Comparison of ENCODE assay signal across 8 cellular contexts in the genomic region with DNA sequence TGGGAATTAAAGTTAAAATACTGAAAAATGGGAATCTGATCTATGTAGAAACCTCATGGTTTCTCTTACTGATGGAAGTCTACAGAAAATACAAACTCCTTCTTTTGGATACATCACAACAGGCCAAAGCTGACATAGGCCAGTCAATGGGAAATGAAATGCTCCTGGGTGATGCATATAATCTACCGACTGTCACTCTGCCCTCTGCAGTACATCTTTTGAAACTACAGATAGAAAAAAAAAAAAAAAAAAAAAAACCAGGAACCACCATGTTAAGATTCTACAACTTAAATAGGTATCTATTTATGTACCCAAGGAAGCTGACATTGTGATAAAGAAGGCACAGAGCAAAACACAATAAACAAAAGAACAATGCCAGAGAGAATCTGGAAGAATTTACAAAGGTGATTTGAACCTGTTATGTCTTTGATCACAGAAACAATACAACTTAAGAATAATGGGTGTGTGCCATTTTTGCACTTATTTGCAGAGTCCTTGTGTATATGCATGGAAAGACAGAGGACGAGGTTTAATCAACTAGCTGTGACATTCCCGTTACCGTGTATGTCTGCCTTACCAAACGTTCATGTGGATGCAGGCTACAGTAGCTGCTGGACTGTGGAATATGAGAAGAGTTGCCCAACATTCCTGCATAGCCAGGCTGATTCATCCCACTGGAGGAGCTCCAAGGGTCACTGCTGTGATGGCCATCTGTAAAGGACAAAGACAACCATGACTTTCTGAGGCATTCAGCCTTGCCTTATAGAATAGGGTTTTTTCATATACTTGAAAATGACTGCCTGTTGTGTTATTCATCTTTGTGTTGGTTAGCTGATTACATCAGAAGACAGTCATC.
A peak's percentile ranks its signal among the peaks of the same experiment; 100 is the strongest.
DNase-seq lines count a peak whose midpoint lies in the region; ATAC-seq and TF ChIP-seq lines count a peak whose summit lies in the region.

No MANE protein-coding gene starts in this region.

- H3K27ac ChIP-seq in left lung, result no peak overlapping the region

- H3K9me3 ChIP-seq in adipocyte (ENCODE audit: control insufficient read depth, low read length) (no peaks in the 10 kb centered on the region), left lung (no peaks in the 10 kb centered on the region)

- H3K9ac ChIP-seq in adipocyte (ENCODE audit: low read length), result no peak overlapping the region

- H3K27me3 ChIP-seq in adipocyte (replicated peaks; ENCODE audit: control insufficient read depth, insufficient read depth, low read length) (no peaks in the 10 kb centered on the region), left lung (no peaks in the 10 kb centered on the region)

- intact Hi-C loops in left lung (cut with DNase I), result no loop called here

- H3K36me3 ChIP-seq in adipocyte (ENCODE audit: control insufficient read depth, insufficient read depth, low read length, severe bottlenecking) (peaks cover 37% of the 10 kb centered on the region), left lung (peaks cover 0 to 8% of the 10 kb centered on the region in 2 donors)

- H3K4me3 ChIP-seq in AG10803 (ENCODE audit: low read length), result no peak overlapping the region
- peak overlapping the region; percentile 3 for H3K4me3 ChIP-seq in adipocyte (ENCODE audit: low read length)
- no peak overlapping the region for H3K4me3 ChIP-seq in left lung

- peak; percentile 30 for TF ChIP-seq CTCF in AG10803 (conservative IDR thresholded peaks at IDR 0.05; ENCODE audit: low read length)
- no peak for TF ChIP-seq CTCF in left lung (IDR thresholded peaks at IDR 0.05)

- H3K4me1 ChIP-seq in adipocyte (ENCODE audit: control insufficient read depth, insufficient read depth, low read length) (peaks cover 31% of the 10 kb centered on the region), left lung (peaks cover 3 to 4% of the 10 kb centered on the region in 2 donors)

- DNase-seq in AG10803 (ENCODE audit: low read depth) (peak; percentile 89), HT1080 (ENCODE audit: low read depth) (peak; percentile 82), adipocyte (ENCODE audit: low read depth) (peak; percentile 91), iris pigment epithelial cell (ENCODE audit: low read depth) (peak; percentile 73), NCI-H446 treated with DMSO at 0.1 percent for 48 hours (lab: John Stamatoyannopoulos, UW) (no peak), left lung (no peak)

- ATAC-seq in left lung (no peak), GM21515 (IDR thresholded peaks at IDR 0.05; ENCODE audit: unreplicated experiment) (no peak), GM21526 (IDR thresholded peaks at IDR 0.05; ENCODE audit: low FRiP score, unreplicated experiment) (no peak)

Comparison
In these comparisons a context has a peak if more than half of its experiments do, and no peak if none do; other contexts are left out.
1. DNase-seq: peak in AG10803 (single experiment), HT1080 (single experiment), adipocyte (single experiment) and iris pigment epithelial cell (single experiment); none in NCI-H446 treated with DMSO at 0.1 percent for 48 hours (single experiment) and left lung (0 of 2).